7 cellular contexts compared by ENCODE assay signal in the genomic region with DNA sequence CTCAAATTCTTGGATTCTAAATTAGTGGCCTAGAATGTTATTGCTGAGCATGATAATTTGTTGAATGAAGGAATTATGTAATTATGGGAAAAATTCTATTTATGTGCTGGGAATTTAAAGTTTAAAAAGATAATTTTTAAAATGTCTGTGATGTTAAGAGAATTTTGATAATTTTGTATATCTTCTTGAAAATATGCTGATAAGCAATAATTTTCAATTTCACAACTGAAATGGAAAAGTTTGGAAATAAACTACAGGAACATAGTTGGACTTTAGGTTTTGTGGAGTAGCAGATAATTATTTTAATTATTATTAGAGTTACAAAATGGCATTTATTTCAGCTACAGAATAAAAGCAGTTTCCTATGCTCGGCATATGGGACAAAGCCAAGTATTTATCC.
"Had no signal": no experiment of that assay in that cellular context is flagged by ENCODE, and none has a peak within 500 bp of the region (broad histone marks: within the 10 kb centered on the region; RNA-seq: fewer than 3 reads in every experiment).

No MANE protein-coding gene starts in this region.

- H3K4me3 ChIP-seq: GM23338 had no signal

- H3K9ac ChIP-seq: KMS-11 had no signal

- H3K27ac ChIP-seq: HL-60, KMS-11 had no signal

- DNase-seq: H9, HCEC 1CT had no signal

- H2AFZ ChIP-seq: GM23338 had no signal

- FAIRE-seq: H1, H54 had no signal

- ATAC-seq: GM23338 had no signal

- H3K4me2 ChIP-seq: GM23338, KMS-11 had no signal
